36 cellular contexts compared by ENCODE assay signal in the genomic region with DNA sequence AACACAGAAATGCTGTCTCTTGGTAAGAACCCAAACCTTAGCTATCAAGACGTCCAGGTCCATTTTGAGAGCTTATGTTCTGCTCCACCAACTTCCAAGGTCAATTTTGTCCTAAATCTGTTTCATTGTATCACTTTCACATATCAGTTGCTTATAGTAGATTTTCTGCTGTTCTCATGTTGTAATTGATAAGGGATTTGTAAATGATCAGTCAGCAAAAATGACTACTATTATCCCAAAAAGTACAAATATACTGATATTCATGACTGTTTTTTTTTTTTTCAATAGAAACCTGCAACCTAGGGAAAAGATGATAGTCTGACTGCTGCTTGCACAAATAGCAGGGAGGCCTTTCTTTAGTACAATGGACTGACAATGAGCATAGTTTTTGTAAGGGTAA.
"Had no signal": no experiment of that assay in that cellular context is flagged by ENCODE, and none has a peak within 500 bp of the region (broad histone marks: within the 10 kb centered on the region; RNA-seq: fewer than 3 reads in every experiment).

No MANE protein-coding gene starts in this region.

- H3K4me3 ChIP-seq: MG63 had no signal

- H3K36me3 ChIP-seq: MG63 had no signal

- DNase-seq: MG63, MM.1S, MV-4-11, NCI-H1048, NCI-H1092, NCI-H1092 treated with DMSO at 0.1 percent for 48 hours, NCI-H1105, NCI-H1105 treated with DMSO at 0.1 percent for 48 hours, NCI-H1417, NCI-H1417 treated with DMSO at 0.1 percent for 48 hours, NCI-H1436, NCI-H1436 treated with DMSO at 0.1 percent for 48 hours, NCI-H146, NCI-H1694, NCI-H1694 treated with DMSO at 0.1 percent for 48 hours, NCI-H187, NCI-H187 treated with DMSO at 0.1 percent for 48 hours, NCI-H1930, NCI-H2029, NCI-H2029 treated with DMSO at 0.1 percent for 48 hours, NCI-H2081, NCI-H2081 treated with DMSO at 0.1 percent for 48 hours, NCI-H2107, NCI-H2171, NCI-H2171 treated with DMSO at 0.1 percent for 48 hours, NCI-H2227 treated with DMSO at 0.1 percent for 48 hours, NCI-H226, NCI-H345, NCI-H446, NCI-H446 treated with DMSO at 0.1 percent for 48 hours, NCI-H510A, NCI-H510A treated with DMSO at 0.1 percent for 48 hours, NCI-H524, NCI-H524 treated with DMSO at 0.1 percent for 48 hours, NCI-H526, NCI-H526 treated with DMSO at 0.1 percent for 48 hours had no signal

- H3K9me3 ChIP-seq: MG63 had no signal

- H3K27me3 ChIP-seq: MG63 had no signal
